ENCODE assay signal across 8 cellular contexts in genomic region chr15:43799209-43799944, GRCh38. TPM values are rescaled to one million over a fixed set of nuclear protein-coding genes. Genes with fewer than 3 reads are reported as not detected.
A peak's percentile ranks its signal among the peaks of the same experiment; 100 is the strongest.
DNase-seq lines count a peak whose midpoint lies in the region; ATAC-seq and TF ChIP-seq lines count a peak whose summit lies in the region.

No MANE protein-coding gene starts in this region.

- H3K4me1 ChIP-seq in cardiac muscle cell (ENCODE audit: low read depth) (peaks cover 14% of the 10 kb centered on the region), left lung (peaks cover 20 to 57% of the 10 kb centered on the region in 2 donors), urinary bladder (ENCODE audit: insufficient read depth) (peaks cover 4% of the 10 kb centered on the region)

- H3K27me3 ChIP-seq in cardiac muscle cell (no peaks in the 10 kb centered on the region), left lung (no peaks in the 10 kb centered on the region)

- DNase-seq in cardiac muscle cell (ENCODE audit: low read depth in 1 of 2, low spot score in 1 of 2) (no peak), left ventricle myocardium superior (no peak), UCSD-AML1 (lab: John Stamatoyannopoulos, UW; ENCODE audit: unreplicated experiment) (peak; percentile 14), left lung (no peak), EL (no peak), NK-92 (lab: John Stamatoyannopoulos, UW; ENCODE audit: unreplicated experiment) (no peak)

- no peaks in the 10 kb centered on the region for H3K9me3 ChIP-seq in cardiac muscle cell (ENCODE audit: low read depth)
- H3K9me3 ChIP-seq in left lung = no peaks in the 10 kb centered on the region

- ATAC-seq in left ventricle myocardium superior (no peak), left lung (no peak), HG03457 (IDR thresholded peaks at IDR 0.05; ENCODE audit: unreplicated experiment) (no peak)

- H3K36me3 ChIP-seq in cardiac muscle cell (peaks cover 21% of the 10 kb centered on the region), left lung (peaks cover 0 to 69% of the 10 kb centered on the region in 2 donors), urinary bladder (ENCODE audit: insufficient read depth) (peaks cover 4% of the 10 kb centered on the region)

- no peak for TF ChIP-seq CTCF in cardiac muscle cell (IDR thresholded peaks at IDR 0.05; ENCODE audit: low read depth, low read length)
- no peak for TF ChIP-seq CTCF in left lung (IDR thresholded peaks at IDR 0.05)

- H3K27ac ChIP-seq in cardiac muscle cell = peak overlapping the region; percentile 89
- peak overlapping the region; percentile 81 to 97 for H3K27ac ChIP-seq in left lung
- peak overlapping the region; percentile 76 for H3K27ac ChIP-seq in urinary bladder (ENCODE audit: low read depth)

- intact Hi-C loops in left ventricle myocardium superior (cut with micrococcal nuclease) = no loop called here
- intact Hi-C loops in left lung (cut with DNase I) = no loop called here

- 83% methylated on average over 16 of the region's 16 CpGs for WGBS in urinary bladder

- H3K4me3 ChIP-seq in cardiac muscle cell = no peak overlapping the region
- H3K4me3 ChIP-seq in left lung = no peak overlapping the region
- H3K4me3 ChIP-seq in urinary bladder (ENCODE audit: low read depth, low read length) = no peak overlapping the region

RNA-seq across cellular contexts. Expression of gene SERINC4, which starts 0.6 kb away (rescaled TPM):
- total RNA-seq in cardiac muscle cell = 0.21 and 0.71 TPM in 2 replicates
- polyA plus RNA-seq in cardiac muscle cell = 0.35 and 0.44 TPM in 2 replicates
- not detected for total RNA-seq in left ventricle myocardium superior
- under 1 TPM; 0.10 to 0.12 TPM for total RNA-seq in left lung
- not detected for total RNA-seq in urinary bladder
- polyA plus RNA-seq in urinary bladder = 0.61 TPM

RNA-seq across cellular contexts. Expression of gene HYPK, which starts 1.0 kb away (rescaled TPM):
- 17.2 TPM in 2 replicates for total RNA-seq in cardiac muscle cell
- 12.8 and 16.5 TPM in 2 replicates for polyA plus RNA-seq in cardiac muscle cell
- total RNA-seq in left ventricle myocardium superior = 12.3 TPM
- total RNA-seq in left lung = 10 to 100 TPM in 1 of 2 donors, 1 to 10 TPM in 1; 9.2 to 14.1 TPM
- total RNA-seq in urinary bladder = 5.3 TPM
- 11.9 TPM for polyA plus RNA-seq in urinary bladder

RNA-seq across cellular contexts. Expression of gene SERF2, which starts 7.3 kb away (rescaled TPM):
- total RNA-seq in cardiac muscle cell = 865 and 1,079 TPM in 2 replicates
- 1,545 and 1,638 TPM in 2 replicates for polyA plus RNA-seq in cardiac muscle cell
- total RNA-seq in left ventricle myocardium superior = 1,014 TPM
- total RNA-seq in left lung = 1,000 to 10,000 TPM in 1 of 2 donors, 100 to 1,000 TPM in 1; 930 to 1,311 TPM
- total RNA-seq in urinary bladder = 248 TPM
- 1,227 TPM for polyA plus RNA-seq in urinary bladder

RNA-seq across cellular contexts. Expression of gene ELL3, which starts 22.6 kb away (rescaled TPM):
- total RNA-seq in cardiac muscle cell (2.6 and 4.3 TPM in 2 replicates), left ventricle myocardium superior (1.3 TPM), left lung (10 to 100 TPM in 1 of 2 donors, 1 to 10 TPM in 1; 4.4 to 14.5 TPM), urinary bladder (5.4 TPM)
- polyA plus RNA-seq in cardiac muscle cell (4.6 TPM in 1 of 2 replicates, not detected in the other), urinary bladder (4.1 TPM)

RNA-seq across cellular contexts. Expression of gene MFAP1, which starts 25.1 kb away (rescaled TPM):
- total RNA-seq in cardiac muscle cell (21.4 and 28.0 TPM in 2 replicates), left ventricle myocardium superior (19.3 TPM), left lung (10 to 100 TPM; 21.9 to 22.5 TPM), urinary bladder (22.4 TPM)
- polyA plus RNA-seq in cardiac muscle cell (39.2 and 42.4 TPM in 2 replicates), urinary bladder (26.2 TPM)
